In genomic region chr12:79021021-79021420, GRCh38 we compare ENCODE assay signal across 23 cellular contexts.
"Had no signal": no experiment of that assay in that cellular context is flagged by ENCODE, and none has a peak within 500 bp of the region (broad histone marks: within the 10 kb centered on the region; RNA-seq: fewer than 3 reads in every experiment).

No MANE protein-coding gene starts in this region.

- H3K36me3 Mint-ChIP-seq: stimulated activated effector memory CD8-positive, alpha-beta T cell treated with anti-CD3 and anti-CD28 coated beads, Interleukin-12 subunit alpha, Interleukin-12 subunit beta, amount 100 ng/mL, for 72 hours; stimulated activated memory B cell treated with anti-CD40 and anti-IgM and Interleukin-4, amounts not matched to agents 10 μg/mL and 1 μg/mL and 100 μg/mL, for 72 hours had no signal

- H3K27ac Mint-ChIP-seq: stimulated activated effector memory CD8-positive, alpha-beta T cell treated with anti-CD3 and anti-CD28 coated beads, Interleukin-12 subunit alpha, Interleukin-12 subunit beta, amount 100 ng/mL, for 72 hours; stimulated activated memory B cell treated with anti-CD40 and anti-IgM and Interleukin-4, amounts not matched to agents 10 μg/mL and 1 μg/mL and 100 μg/mL, for 72 hours; stimulated activated naive B cell treated with anti-CD40 and anti-IgM and Interleukin-4, amounts not matched to agents 10 μg/mL and 1 μg/mL and 100 μg/mL, for 72 hours; stimulated activated naive CD8-positive, alpha-beta T cell treated with anti-CD3 and anti-CD28 coated beads, Interleukin-15, amount 100 ng/mL, for 72 hours; stimulated activated naive CD8-positive, alpha-beta T cell treated with anti-CD3 and anti-CD28 coated beads, Interleukin-15, Interleukin-2, amounts not matched to agents 100 ng/mL and 50 ng/mL, for 24 hours had no signal

- H3K27me3 Mint-ChIP-seq: stimulated activated memory B cell treated with anti-CD40 and anti-IgM and Interleukin-4, amounts not matched to agents 10 μg/mL and 1 μg/mL and 100 μg/mL, for 72 hours; stimulated activated naive B cell treated with anti-CD40 and anti-IgM and Interleukin-4, amounts not matched to agents 10 μg/mL and 1 μg/mL and 100 μg/mL, for 72 hours; stimulated activated naive CD8-positive, alpha-beta T cell treated with anti-CD3 and anti-CD28 coated beads, Interleukin-15, amount 100 ng/mL, for 72 hours; stimulated activated naive CD8-positive, alpha-beta T cell treated with anti-CD3 and anti-CD28 coated beads, Interleukin-15, Interleukin-2, amounts not matched to agents 100 ng/mL and 50 ng/mL, for 24 hours had no signal

- ATAC-seq: stimulated activated effector memory CD8-positive, alpha-beta T cell treated with anti-CD3 and anti-CD28 coated beads, Interleukin-12 subunit alpha, Interleukin-12 subunit beta, amount 100 ng/mL, for 72 hours; stimulated activated memory B cell treated with anti-CD40 and anti-IgM and Interleukin-4, amounts not matched to agents 10 μg/mL and 1 μg/mL and 100 μg/mL, for 72 hours; stimulated activated naive B cell treated with anti-CD40 and anti-IgM and Interleukin-4, amounts not matched to agents 10 μg/mL and 1 μg/mL and 100 μg/mL, for 72 hours; stimulated activated naive CD8-positive, alpha-beta T cell treated with anti-CD3 and anti-CD28 coated beads, Interleukin-15, amount 100 ng/mL, for 72 hours; stimulated activated naive CD8-positive, alpha-beta T cell treated with anti-CD3 and anti-CD28 coated beads, Interleukin-15, Interleukin-2, amounts not matched to agents 100 U/mL and 50 U/mL, for 24 hours; upper lobe of right lung had no signal

- H3K4me3 Mint-ChIP-seq: stimulated activated effector memory CD8-positive, alpha-beta T cell treated with anti-CD3 and anti-CD28 coated beads, Interleukin-12 subunit alpha, Interleukin-12 subunit beta, amount 100 ng/mL, for 72 hours; stimulated activated memory B cell treated with anti-CD40 and anti-IgM and Interleukin-4, amounts not matched to agents 10 μg/mL and 1 μg/mL and 100 μg/mL, for 72 hours; stimulated activated naive B cell treated with anti-CD40 and anti-IgM and Interleukin-4, amounts not matched to agents 10 μg/mL and 1 μg/mL and 100 μg/mL, for 72 hours; stimulated activated naive CD8-positive, alpha-beta T cell treated with anti-CD3 and anti-CD28 coated beads, Interleukin-15, amount 100 ng/mL, for 72 hours; stimulated activated naive CD8-positive, alpha-beta T cell treated with anti-CD3 and anti-CD28 coated beads, Interleukin-15, Interleukin-2, amounts not matched to agents 100 ng/mL and 50 ng/mL, for 24 hours had no signal

- H3K4me1 Mint-ChIP-seq: stimulated activated effector memory CD8-positive, alpha-beta T cell treated with anti-CD3 and anti-CD28 coated beads, Interleukin-12 subunit alpha, Interleukin-12 subunit beta, amount 100 ng/mL, for 72 hours; stimulated activated memory B cell treated with anti-CD40 and anti-IgM and Interleukin-4, amounts not matched to agents 10 μg/mL and 1 μg/mL and 100 μg/mL, for 72 hours; stimulated activated naive B cell treated with anti-CD40 and anti-IgM and Interleukin-4, amounts not matched to agents 10 μg/mL and 1 μg/mL and 100 μg/mL, for 72 hours; stimulated activated naive CD8-positive, alpha-beta T cell treated with anti-CD3 and anti-CD28 coated beads, Interleukin-15, amount 100 ng/mL, for 72 hours had no signal

- DNase-seq: stimulated activated CD4-positive, alpha-beta T cell treated with anti-CD3 and anti-CD28 coated beads, Interleukin-2, amount 100 ng/mL, for 48 hours; stimulated activated CD4-positive, alpha-beta T cell treated with anti-CD3 and anti-CD28 coated beads, Interleukin-4, amount 100 ng/mL, for 1 hour; stimulated activated CD4-positive, alpha-beta T cell treated with anti-CD3 and anti-CD28 coated beads, Interleukin-4, amount 100 ng/mL, for 24 hours; stimulated activated CD4-positive, alpha-beta T cell treated with anti-CD3 and anti-CD28 coated beads, Interleukin-4, amount 100 ng/mL, for 4 hours; stimulated activated CD8-positive, alpha-beta memory T cell treated with anti-CD3 and anti-CD28 coated beads, Interleukin-4, amount 100 ng/mL, for 48 hours; stimulated activated naive B cell treated with anti-CD40 and anti-IgM and Interleukin-4, amounts not matched to agents 10 μg/mL and 1 μg/mL and 100 μg/mL, for 72 hours; stimulated activated naive CD4-positive, alpha-beta T cell; stimulated activated naive CD4-positive, alpha-beta T cell treated with Interleukin-2 at 50 U/mL for 16 hours; stimulated activated naive CD8-positive, alpha-beta T cell treated with anti-CD3 and anti-CD28 coated beads, Interleukin-15, amount 100 ng/mL, for 72 hours; stimulated activated naive CD8-positive, alpha-beta T cell treated with anti-CD3 and anti-CD28 coated beads, Interleukin-15, Interleukin-2, amounts not matched to agents 100 U/mL and 50 U/mL, for 24 hours; stomach; substantia nigra; testis; thyroid gland; tibial artery; transverse colon; trophoblast cell; upper lobe of left lung; upper lobe of right lung; uterus had no signal
